ENCODE assay signal across 16 cellular contexts in the genomic region with DNA sequence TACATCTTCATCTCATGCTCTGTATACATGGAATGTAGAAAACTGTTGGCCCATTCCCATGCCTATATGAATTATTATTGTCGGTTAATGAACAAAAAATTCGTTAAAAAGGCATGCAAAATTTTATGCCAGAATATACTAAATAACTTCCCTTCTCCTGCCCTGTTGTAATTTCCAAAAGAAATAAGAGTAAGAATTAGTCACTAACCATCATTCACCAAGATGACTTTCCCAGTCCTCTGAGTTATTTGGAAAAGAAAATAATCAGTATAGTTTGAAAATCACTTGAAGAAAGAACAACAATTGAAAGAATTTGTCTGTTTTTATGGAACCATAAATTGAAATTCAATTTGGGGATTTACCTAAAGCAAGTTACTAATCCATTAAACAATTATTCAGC.
A peak's percentile ranks its signal among the peaks of the same experiment; 100 is the strongest.
DNase-seq lines count a peak whose midpoint lies in the region; ATAC-seq and TF ChIP-seq lines count a peak whose summit lies in the region.
"Had no signal": no experiment of that assay in that cellular context is flagged by ENCODE, and none has a peak within 500 bp of the region (broad histone marks: within the 10 kb centered on the region; RNA-seq: fewer than 3 reads in every experiment).

No MANE protein-coding gene starts in this region.

- H3K27me3 Mint-ChIP-seq in HFFc6 (ENCODE audit: insufficient read depth), result no peaks in the 10 kb centered on the region; the same call in 1 of the 2 replicates
- H3K27me3 Mint-ChIP-seq: B cell; CD4-positive, alpha-beta T cell had no signal

- peaks cover 8% of the 10 kb centered on the region; the same call in 1 of the 2 replicates for H3K9me3 Mint-ChIP-seq in HFFc6

- no peak for ATAC-seq in heart left ventricle
- no peak for ATAC-seq in GM19395 (IDR thresholded peaks at IDR 0.05; ENCODE audit: unreplicated experiment)

- DNase-seq in AG04449 (ENCODE audit: low read depth, low spot score) (peak; percentile 3), HFFc6 (no peak), astrocyte of the hippocampus (ENCODE audit: low read depth, low spot score) (peak; percentile 1), hepatic stellate cell (ENCODE audit: low spot score) (peak; percentile 3), heart left ventricle (no peak), D341Med (ENCODE audit: low spot score) (no peak)
- DNase-seq in activated naive CD4-positive, alpha-beta T cell treated with anti-CD3 and anti-CD28 coated beads, Interleukin-2, amount 50 U/mL, for 16 hours, result no peak
- DNase-seq: ACHN; C1 segment of cervical spinal cord; Calu3; CD4-positive, alpha-beta T cell; DMS79; EL; H9 had no signal

- TF ChIP-seq CTCF in AG04449 (IDR thresholded peaks at IDR 0.05; ENCODE audit: insufficient read depth, low read length, missing control alignments) (no peak), HFFc6 (IDR thresholded peaks at IDR 0.05) (no peak), heart left ventricle (IDR thresholded peaks at IDR 0.05) (no peak)

- no peaks in the 10 kb centered on the region for H3K36me3 ChIP-seq in heart left ventricle

- H3K9me3 ChIP-seq in heart left ventricle, result peaks cover 0 to 16% (median 0%) of the 10 kb centered on the region in 12 donors

- peak overlapping the region; percentile 21; the same call in 1 of the 2 replicates for H3K27ac Mint-ChIP-seq in HFFc6
- H3K27ac Mint-ChIP-seq: B cell; CD4-positive, alpha-beta T cell; H9 had no signal

- no peaks in the 10 kb centered on the region for H3K4me1 ChIP-seq in heart left ventricle

- no peak overlapping the region for H3K27ac ChIP-seq in heart left ventricle

- no peak overlapping the region for H3K4me3 ChIP-seq in AG04449 (ENCODE audit: low read depth, low read length)
- no peak overlapping the region for H3K4me3 ChIP-seq in heart left ventricle

- H3K36me3 Mint-ChIP-seq in HFFc6 (ENCODE audit: low read depth), result peaks cover 3% of the 10 kb centered on the region; the same call in 1 of the 2 replicates

- WGBS in heart left ventricle, 4 donors, result 58 to 83% (median 76%) methylated on average over 2 of the region's 2 CpGs

- H3K4me3 Mint-ChIP-seq in HFFc6, result no peak overlapping the region
- H3K4me3 Mint-ChIP-seq: B cell; CD4-positive, alpha-beta T cell; H9 had no signal

- CTCF ChIA-PET in AG04449 (lab: Yijun Ruan, JAX), result no interaction called here

- H3K4me1 Mint-ChIP-seq in HFFc6 (ENCODE audit: low read depth), result peaks cover 25% of the 10 kb centered on the region
- H3K4me1 Mint-ChIP-seq: B cell, H9 had no signal

- H3K27me3 ChIP-seq in heart left ventricle, result no peaks in the 10 kb centered on the region

- no peak for TF ChIP-seq POLR2A in heart left ventricle (IDR thresholded peaks at IDR 0.05)

- POLR2A ChIA-PET in AG04449 (lab: Yijun Ruan, JAX), result no interaction called here

- intact Hi-C loops in heart left ventricle (cut with DNase I), result no loop called here

Comparison
In these comparisons a context has a peak if more than half of its experiments do, and no peak if none do; other contexts are left out.
1. DNase-seq: peak in AG04449 (single experiment), astrocyte of the hippocampus (single experiment) and hepatic stellate cell (single experiment); none in HFFc6 (single experiment), heart left ventricle (0 of 5), D341Med (single experiment) and activated naive CD4-positive, alpha-beta T cell treated with anti-CD3 and anti-CD28 coated beads, Interleukin-2, amount 50 U/mL, for 16 hours (single experiment).